ENCODE assay signal across 1 cellular context in genomic region chr7:21524680-21525079, GRCh38.
TF ChIP-seq lines count a peak whose summit lies in the region.

No MANE protein-coding gene starts in this region.

TF ChIP-seq in HEK293, 187 proteins besides CTCF, POLR2A, EP300 and RAD21 (continued from another document):
- TF ChIP-seq ELK4 (IDR thresholded peaks at IDR 0.05; ENCODE audit: borderline replicate concordance, low read depth, low read length) (no peak), BCL11B (tag by site-specific recombination; IDR thresholded peaks at IDR 0.05; ENCODE audit: low read depth) (no peak), ZNF600 (tag by site-specific recombination; IDR thresholded peaks at IDR 0.05) (no peak), ZNF426 (tag by site-specific recombination; IDR thresholded peaks at IDR 0.05) (peak; percentile 49), ZNF518A (tag by site-specific recombination; conservative IDR thresholded peaks at IDR 0.05; ENCODE audit: low read depth) (peak; percentile 60; the same call in 1 of the 2 replicates), ZNF473 (tag by site-specific recombination; IDR thresholded peaks at IDR 0.05) (no peak), PRDM1 (tag by site-specific recombination; IDR thresholded peaks at IDR 0.05) (no peak), ZNF792 (tag by site-specific recombination; IDR thresholded peaks at IDR 0.05) (no peak), ZNF140 (tag by site-specific recombination; IDR thresholded peaks at IDR 0.05) (0 out of 2 replicates have a peak, but pooled peaks have one; percentile 4), GLIS2 (tag by site-specific recombination; IDR thresholded peaks at IDR 0.05) (no peak), ZNF555 (tag by site-specific recombination; conservative IDR thresholded peaks at IDR 0.05) (peak; percentile 36), ZNF514 (tag by site-specific recombination; IDR thresholded peaks at IDR 0.05) (no peak), PRDM6 (tag by site-specific recombination; IDR thresholded peaks at IDR 0.05) (no peak), ZNF157 (tag by site-specific recombination; IDR thresholded peaks at IDR 0.05) (no peak), GLI2 (tag by site-specific recombination; IDR thresholded peaks at IDR 0.05; ENCODE audit: borderline replicate concordance, low read depth) (no peak), ZNF292 (tag by site-specific recombination; IDR thresholded peaks at IDR 0.05; ENCODE audit: borderline replicate concordance, low read depth) (no peak), KLF16 (tag by site-specific recombination; IDR thresholded peaks at IDR 0.05) (no peak)
TF ChIP-seq in HEK293: peak in this region for 8.
